ENCODE assay signal across 7 cellular contexts in genomic region chr7:25180592-25180923, GRCh38. TPM values are rescaled to one million over a fixed set of nuclear protein-coding genes. Genes with fewer than 3 reads are reported as not detected.
DNase-seq lines count a peak whose midpoint lies in the region; ATAC-seq, FAIRE-seq and TF ChIP-seq lines count a peak whose summit lies in the region.

No MANE protein-coding gene starts in this region.

- peaks cover 4% of the 10 kb centered on the region for H3K27me3 ChIP-seq in mononuclear cell (ENCODE audit: insufficient read depth, low read length)

- no peaks in the 10 kb centered on the region for H3K9me3 Mint-ChIP-seq in activated naive CD8-positive, alpha-beta T cell treated with anti-CD3 and anti-CD28 coated beads, Interleukin-2, amount 50 U/mL, for 24 hours

- peak; percentile 29 for ATAC-seq in GM19043 (IDR thresholded peaks at IDR 0.05; ENCODE audit: low read depth, unreplicated experiment)
- ATAC-seq in HG03097 (IDR thresholded peaks at IDR 0.05; ENCODE audit: low FRiP score, unreplicated experiment), result peak; percentile 33
- peak; percentile 42 for ATAC-seq in activated naive CD8-positive, alpha-beta T cell treated with anti-CD3 and anti-CD28 coated beads, Interleukin-2, amount 50 U/mL, for 24 hours
- ATAC-seq in GM19467 (IDR thresholded peaks at IDR 0.05; ENCODE audit: unreplicated experiment), result no peak

- no peak for DNase-seq in activated naive CD8-positive, alpha-beta T cell treated with anti-CD3 and anti-CD28 coated beads, Interleukin-2, amount 50 U/mL, for 24 hours
- DNase-seq in GM12891 (ENCODE audit: insufficient read length, low spot score) (no peak), D721Med (ENCODE audit: insufficient read length, low spot score) (no peak)

- H3K4me3 ChIP-seq in mononuclear cell (ENCODE audit: low read length), result peak overlapping the region; percentile 53

- no peak for TF ChIP-seq POLR2A in GM12891 (IDR thresholded peaks at IDR 0.05; ENCODE audit: low read depth, low read length)

- H3K36me3 Mint-ChIP-seq in activated naive CD8-positive, alpha-beta T cell treated with anti-CD3 and anti-CD28 coated beads, Interleukin-2, amount 50 U/mL, for 24 hours (ENCODE audit: low read depth), result peaks cover 7% of the 10 kb centered on the region

- H3K4me1 Mint-ChIP-seq in activated naive CD8-positive, alpha-beta T cell treated with anti-CD3 and anti-CD28 coated beads, Interleukin-2, amount 50 U/mL, for 24 hours, result peaks cover 13% of the 10 kb centered on the region

- peak overlapping the region; percentile 78 for H3K27ac Mint-ChIP-seq in activated naive CD8-positive, alpha-beta T cell treated with anti-CD3 and anti-CD28 coated beads, Interleukin-2, amount 50 U/mL, for 24 hours

- no peak for TF ChIP-seq CTCF in D721Med (IDR thresholded peaks at IDR 0.05; ENCODE audit: insufficient read depth, missing control alignments)

- no peak for FAIRE-seq in GM12891 (lab: Jason Lieb, UNC)
- no peak for FAIRE-seq in D721Med (lab: Jason Lieb, UNC)

- H3K4me3 Mint-ChIP-seq in activated naive CD8-positive, alpha-beta T cell treated with anti-CD3 and anti-CD28 coated beads, Interleukin-2, amount 50 U/mL, for 24 hours, result peak overlapping the region; percentile 78

- H3K27me3 Mint-ChIP-seq in activated naive CD8-positive, alpha-beta T cell treated with anti-CD3 and anti-CD28 coated beads, Interleukin-2, amount 50 U/mL, for 24 hours, result no peaks in the 10 kb centered on the region

- no peaks in the 10 kb centered on the region for H3K9me3 ChIP-seq in mononuclear cell (ENCODE audit: low read depth, low read length)

- peaks cover 15% of the 10 kb centered on the region for H3K4me1 ChIP-seq in mononuclear cell (ENCODE audit: insufficient read depth, low read length)

TF ChIP-seq in GM12891, 5 proteins besides CTCF, POLR2A, EP300 and RAD21:
- TF ChIP-seq POU2F2 (IDR thresholded peaks at IDR 0.05; ENCODE audit: low read depth, low read length) (no peak), PAX5 (IDR thresholded peaks at IDR 0.05; ENCODE audit: insufficient read depth, low read length, severe bottlenecking) (no peak), SPI1 (IDR thresholded peaks at IDR 0.05; ENCODE audit: low read depth, low read length) (no peak), POLR2AphosphoS5 (IDR thresholded peaks at IDR 0.05; ENCODE audit: low read depth, low read length) (no peak), TAF1 (IDR thresholded peaks at IDR 0.05; ENCODE audit: low read depth, low read length) (no peak)
TF ChIP-seq in GM12891: peak in this region for 0.

RNA-seq across cellular contexts. Expression of gene NPVF, which starts 47.7 kb away (rescaled TPM):
- total RNA-seq in mononuclear cell, result not detected
- polyA plus RNA-seq in GM12891 (2012; ENCODE audit: low read depth, missing spikeins), result not detected

RNA-seq across cellular contexts. Expression of gene CYCS, which starts 55.5 kb away (rescaled TPM):
- 59.9 TPM for total RNA-seq in mononuclear cell
- 159 TPM for polyA plus RNA-seq in GM12891 (2012; ENCODE audit: low read depth, missing spikeins)
